ENCODE assay signal across 19 cellular contexts in the genomic region with DNA sequence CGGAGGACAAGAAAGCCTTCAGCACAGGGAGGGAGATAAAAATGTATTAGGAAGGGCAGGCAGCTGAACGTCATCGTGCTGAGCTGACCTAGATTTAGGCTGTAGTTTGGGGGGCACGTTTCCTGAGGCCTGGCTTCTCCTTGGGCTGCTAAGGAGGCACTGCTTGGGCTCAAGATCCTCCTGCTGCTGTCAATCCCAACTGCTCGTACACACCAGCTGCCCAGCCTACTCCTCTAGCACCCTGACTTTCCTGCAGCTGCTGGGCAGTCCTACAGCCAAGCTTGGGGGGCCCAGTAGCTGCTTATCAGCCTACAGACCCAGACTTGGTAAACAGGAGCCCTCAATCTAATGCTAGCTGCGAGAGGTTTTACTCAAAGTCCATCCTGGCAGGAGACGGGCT. TPM values are rescaled to one million over a fixed set of nuclear protein-coding genes. Genes with fewer than 3 reads are reported as not detected.
DNase-seq lines count a peak whose midpoint lies in the region; ATAC-seq and TF ChIP-seq lines count a peak whose summit lies in the region.
"Had no signal": no experiment of that assay in that cellular context is flagged by ENCODE, and none has a peak within 500 bp of the region (broad histone marks: within the 10 kb centered on the region; RNA-seq: fewer than 3 reads in every experiment).

No MANE protein-coding gene starts in this region.

- peak overlapping the region; percentile 49 for H3K27ac Mint-ChIP-seq in CD4-positive, alpha-beta T cell
- H3K27ac Mint-ChIP-seq in nephron progenitor cell = peak overlapping the region; percentile 89
- H3K27ac Mint-ChIP-seq in activated T-helper 2 cell treated with anti-CD3 and anti-CD28 coated beads, Interferon-gamma antibody, Interleukin-2, Interleukin-4, amounts not matched to agents 10 μg/mL and 5 μg/mL and 100 μg/mL, durations not matched to agents 14 hours and 24 hours and 36 hours = no peak overlapping the region
- H3K27ac Mint-ChIP-seq: GM23338 had no signal

- no peak overlapping the region for H3K4me3 Mint-ChIP-seq in CD4-positive, alpha-beta T cell
- H3K4me3 Mint-ChIP-seq in nephron progenitor cell = no peak overlapping the region
- no peak overlapping the region for H3K4me3 Mint-ChIP-seq in activated T-helper 2 cell treated with anti-CD3 and anti-CD28 coated beads, Interferon-gamma antibody, Interleukin-2, Interleukin-4, amounts not matched to agents 10 μg/mL and 5 μg/mL and 100 μg/mL, durations not matched to agents 14 hours and 24 hours and 36 hours (ENCODE audit: low read depth)
- H3K4me3 Mint-ChIP-seq: GM23338 had no signal

- H3K4me3 ChIP-seq in adrenal gland = no peak overlapping the region
- H3K4me3 ChIP-seq: GM23338 had no signal

- ATAC-seq in CD4-positive, alpha-beta T cell (ENCODE audit: poor library complexity) = no peak
- ATAC-seq in GM21786 (IDR thresholded peaks at IDR 0.05; ENCODE audit: unreplicated experiment) (no peak), HG03432 (IDR thresholded peaks at IDR 0.05; ENCODE audit: unreplicated experiment) (no peak)
- ATAC-seq: GM23338, HCT116 had no signal

- H3K9me3 ChIP-seq in CD4-positive, alpha-beta T cell (ENCODE audit: control insufficient read depth, low read length) = no peaks in the 10 kb centered on the region
- no peaks in the 10 kb centered on the region for H3K9me3 ChIP-seq in adrenal gland (replicated peaks in 1 of 3)

- H3K4me1 Mint-ChIP-seq in CD4-positive, alpha-beta T cell (ENCODE audit: low read depth) = peaks cover 34% of the 10 kb centered on the region
- peaks cover 9% of the 10 kb centered on the region for H3K4me1 Mint-ChIP-seq in nephron progenitor cell
- peaks cover 8% of the 10 kb centered on the region for H3K4me1 Mint-ChIP-seq in activated T-helper 2 cell treated with anti-CD3 and anti-CD28 coated beads, Interferon-gamma antibody, Interleukin-2, Interleukin-4, amounts not matched to agents 10 μg/mL and 5 μg/mL and 100 μg/mL, durations not matched to agents 14 hours and 24 hours and 36 hours (ENCODE audit: low read depth)

- TF ChIP-seq POLR2A in adrenal gland (IDR thresholded peaks at IDR 0.05) = no peak

- POLR2A ChIA-PET in CD4-positive, alpha-beta T cell (lab: Charles Lee) = no interaction called here

- H3K36me3 Mint-ChIP-seq in CD4-positive, alpha-beta T cell (ENCODE audit: low read depth) = peaks cover 52% of the 10 kb centered on the region
- H3K36me3 Mint-ChIP-seq in nephron progenitor cell (ENCODE audit: low read depth) = peaks cover 12% of the 10 kb centered on the region
- H3K36me3 Mint-ChIP-seq in activated T-helper 2 cell treated with anti-CD3 and anti-CD28 coated beads, Interferon-gamma antibody, Interleukin-2, Interleukin-4, amounts not matched to agents 10 μg/mL and 5 μg/mL and 100 μg/mL, durations not matched to agents 14 hours and 24 hours and 36 hours (ENCODE audit: low read depth) = peaks cover 18% of the 10 kb centered on the region

- TF ChIP-seq CTCF in CD4-positive, alpha-beta T cell (IDR thresholded peaks at IDR 0.05) = no peak
- TF ChIP-seq CTCF in adrenal gland (IDR thresholded peaks at IDR 0.05) (no peak), nephron progenitor cell (IDR thresholded peaks at IDR 0.05) (no peak)

- H3K9me3 Mint-ChIP-seq in CD4-positive, alpha-beta T cell = no peaks in the 10 kb centered on the region
- H3K9me3 Mint-ChIP-seq in nephron progenitor cell = no peaks in the 10 kb centered on the region
- H3K9me3 Mint-ChIP-seq in activated T-helper 2 cell treated with anti-CD3 and anti-CD28 coated beads, Interferon-gamma antibody, Interleukin-2, Interleukin-4, amounts not matched to agents 10 μg/mL and 5 μg/mL and 100 μg/mL, durations not matched to agents 14 hours and 24 hours and 36 hours = no peaks in the 10 kb centered on the region
- H3K9me3 Mint-ChIP-seq: CD4-positive, CD25-positive, alpha-beta regulatory T cell; GM23338 had no signal

- H3K36me3 ChIP-seq in adrenal gland (replicated peaks in 1 of 2) = no peaks in the 10 kb centered on the region

- H3K27me3 Mint-ChIP-seq in CD4-positive, alpha-beta T cell = no peaks in the 10 kb centered on the region
- H3K27me3 Mint-ChIP-seq in nephron progenitor cell (ENCODE audit: low read depth, poor library complexity) = peaks cover 13% of the 10 kb centered on the region
- no peaks in the 10 kb centered on the region for H3K27me3 Mint-ChIP-seq in activated T-helper 2 cell treated with anti-CD3 and anti-CD28 coated beads, Interferon-gamma antibody, Interleukin-2, Interleukin-4, amounts not matched to agents 10 μg/mL and 5 μg/mL and 100 μg/mL, durations not matched to agents 14 hours and 24 hours and 36 hours (ENCODE audit: low read depth)
- H3K27me3 Mint-ChIP-seq: CD4-positive, CD25-positive, alpha-beta regulatory T cell had no signal

- H3K27ac ChIP-seq in CD4-positive, alpha-beta T cell (ENCODE audit: low read depth, low read length) = no peak overlapping the region
- H3K27ac ChIP-seq in adrenal gland = peak overlapping the region in 4 of 5 donors; percentile 11 to 76 (median 41)
- H3K27ac ChIP-seq: 22Rv1 had no signal

- intact Hi-C loops in CD4-positive, alpha-beta T cell (cut with DNase I, micrococcal nuclease) = no loop called here
- intact Hi-C loops in adrenal gland (cut with DNase I) = loop anchor here in 1 of 2 donors (5.0 kb wide), 1 partner anchor 52 kb away; a partner anchor contains a TSS
- intact Hi-C loops in activated T-helper 2 cell treated with anti-CD3 and anti-CD28 coated beads, Interferon-gamma antibody, Interleukin-2, Interleukin-4, amounts not matched to agents 10 μg/mL and 5 μg/mL and 100 μg/mL, durations not matched to agents 14 hours and 24 hours and 36 hours (cut with micrococcal nuclease) = no loop called here

- whole genome bisulfite sequencing in adrenal gland, 4 donors = 43 to 61% (median 53%) methylated on average over 5 to 7 of the region's 7 CpGs

- peak; percentile 22 for DNase-seq in NCI-H82 (lab: John Stamatoyannopoulos, UW)
- no peak for DNase-seq in NCI-H82 treated with DMSO at 0.1 percent for 48 hours (lab: John Stamatoyannopoulos, UW; ENCODE audit: unreplicated experiment)
- no peak for DNase-seq in CD4-positive, alpha-beta T cell
- no peak for DNase-seq in adrenal gland
- no peak for DNase-seq in nephron progenitor cell
- no peak for DNase-seq in activated T-helper 2 cell treated with anti-CD3 and anti-CD28 coated beads, Interferon-gamma antibody, Interleukin-2, Interleukin-4, amounts not matched to agents 10 μg/mL and 5 μg/mL and 100 μg/mL, durations not matched to agents 14 hours and 24 hours and 36 hours (ENCODE audit: low spot score)
- DNase-seq: CD4-positive, CD25-positive, alpha-beta regulatory T cell; GF-D8; NCI-H1105 treated with DMSO at 0.1 percent for 48 hours; NCI-H1694; NCI-H2081 treated with DMSO at 0.1 percent for 48 hours; OCI-M1; SHP77 had no signal

- no peaks in the 10 kb centered on the region for H3K27me3 ChIP-seq in CD4-positive, alpha-beta T cell (ENCODE audit: control insufficient read depth, insufficient read depth, low read length)
- no peaks in the 10 kb centered on the region for H3K27me3 ChIP-seq in adrenal gland

- peaks cover 18 to 33% of the 10 kb centered on the region in 2 donors for H3K4me1 ChIP-seq in adrenal gland (replicated peaks in 1 of 2)

- CTCF ChIA-PET in CD4-positive, alpha-beta T cell (lab: Charles Lee) = no interaction called here

RNA-seq across cellular contexts. Expression of a gene that starts 6.2 kb away (rescaled TPM):
- 1 to 10 TPM in 1 of 2 experiments, under 1 TPM in 1; 0.85 to 2.3 TPM for total RNA-seq in CD4-positive, alpha-beta T cell
- 10 to 100 TPM; 19.8 to 88.9 (median 49.0) TPM for total RNA-seq in adrenal gland
- polyA plus RNA-seq in adrenal gland = 10 to 100 TPM; 17.1 to 51.2 (median 37.5) TPM
- total RNA-seq in activated T-helper 2 cell treated with anti-CD3 and anti-CD28 coated beads, Interferon-gamma antibody, Interleukin-2, Interleukin-4, amounts not matched to agents 10 μg/mL and 5 μg/mL and 100 μg/mL, durations not matched to agents 14 hours and 24 hours and 36 hours = 15.0 and 19.3 TPM in 2 replicates

RNA-seq across cellular contexts. Expression of a gene that starts 49.5 kb away (rescaled TPM):
- total RNA-seq in CD4-positive, alpha-beta T cell = under 1 TPM; 0.34 to 0.44 TPM
- under 1 TPM; 0.17 to 0.83 (median 0.51) TPM for total RNA-seq in adrenal gland
- under 1 TPM; 0.13 to 0.56 (median 0.37) TPM for polyA plus RNA-seq in adrenal gland
- total RNA-seq in activated T-helper 2 cell treated with anti-CD3 and anti-CD28 coated beads, Interferon-gamma antibody, Interleukin-2, Interleukin-4, amounts not matched to agents 10 μg/mL and 5 μg/mL and 100 μg/mL, durations not matched to agents 14 hours and 24 hours and 36 hours = 0.32 and 0.48 TPM in 2 replicates
- polyA plus RNA-seq: AG04450 had no signal

RNA-seq across cellular contexts. Expression of a gene that starts 52.8 kb away (rescaled TPM):
- 10 to 100 TPM; 23.6 to 30.3 TPM for total RNA-seq in CD4-positive, alpha-beta T cell
- total RNA-seq in adrenal gland = 10 to 100 TPM in 7 of 8 donors, 1 to 10 TPM in 1; 9.6 to 32.7 (median 22.0) TPM
- 10 to 100 TPM; 15.7 to 28.0 (median 21.6) TPM for polyA plus RNA-seq in adrenal gland
- 20.8 and 20.9 TPM in 2 replicates for total RNA-seq in activated T-helper 2 cell treated with anti-CD3 and anti-CD28 coated beads, Interferon-gamma antibody, Interleukin-2, Interleukin-4, amounts not matched to agents 10 μg/mL and 5 μg/mL and 100 μg/mL, durations not matched to agents 14 hours and 24 hours and 36 hours
